1 cellular context compared by ENCODE assay signal in the genomic region with DNA sequence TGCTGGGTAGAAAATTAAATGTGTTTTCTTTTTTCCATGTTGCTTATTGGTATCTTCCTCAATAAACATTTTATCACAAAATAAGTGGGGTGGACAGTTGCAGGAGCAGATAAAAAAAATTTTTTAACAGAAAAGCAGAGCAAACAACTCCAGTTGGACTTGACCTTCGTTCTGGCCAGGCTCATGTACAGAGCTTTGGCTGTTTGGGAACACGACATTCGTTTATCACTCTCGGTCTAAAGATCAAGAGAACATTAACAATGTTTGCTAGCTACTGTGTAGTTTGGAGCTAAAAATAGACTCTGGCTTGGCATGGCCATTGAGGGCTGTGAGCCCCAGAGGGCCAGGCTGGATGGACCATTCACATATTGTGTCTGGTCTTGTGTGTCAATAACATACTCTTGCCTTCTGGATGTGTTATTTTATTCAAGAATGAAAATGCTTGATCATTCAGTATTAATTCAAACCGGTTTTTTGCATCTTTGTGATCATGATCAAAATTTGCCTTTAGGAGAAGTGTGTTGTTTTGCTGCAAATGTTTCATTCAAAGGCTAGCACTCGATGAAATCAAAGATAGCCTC.
A peak's percentile ranks its signal among the peaks of the same experiment; 100 is the strongest.
TF ChIP-seq lines count a peak whose summit lies in the region.

No MANE protein-coding gene starts in this region.

TF ChIP-seq in HepG2, 621 proteins besides CTCF, POLR2A, EP300 and RAD21 (continued from another document and continues in another):
- TF ChIP-seq IRX3 (CRISPR knock-in tag; IDR thresholded peaks at IDR 0.05; ENCODE audit: borderline replicate concordance, low read depth) (no peak), MLLT10 (CRISPR knock-in tag; IDR thresholded peaks at IDR 0.05) (no peak), SRSF4 (IDR thresholded peaks at IDR 0.05; ENCODE audit: low read depth, low read length, poor library complexity, severe bottlenecking) (no peak), ZNF674 (CRISPR knock-in tag; IDR thresholded peaks at IDR 0.05; ENCODE audit: low read depth) (no peak), KLF11 (CRISPR knock-in tag; IDR thresholded peaks at IDR 0.05) (peak; percentile 59), SAP130 (CRISPR knock-in tag; IDR thresholded peaks at IDR 0.05; ENCODE audit: low read depth) (peak; percentile 95), KLF6 (CRISPR knock-in tag; IDR thresholded peaks at IDR 0.05) (0 out of 2 replicates have a peak, but pooled peaks have one; percentile 36), ZFAT (CRISPR knock-in tag; conservative IDR thresholded peaks at IDR 0.05) (no peak), ZNF562 (CRISPR knock-in tag; IDR thresholded peaks at IDR 0.05; ENCODE audit: borderline replicate concordance) (no peak), NRL (CRISPR knock-in tag; IDR thresholded peaks at IDR 0.05; ENCODE audit: borderline replicate concordance) (no peak), EHMT2 (IDR thresholded peaks at IDR 0.05; ENCODE audit: borderline replicate concordance, low read depth, low read length) (peak; percentile 74; the same call in 1 of the 2 replicates), REL (CRISPR knock-in tag; conservative IDR thresholded peaks at IDR 0.05) (no peak), SAFB2 (CRISPR knock-in tag; IDR thresholded peaks at IDR 0.05; ENCODE audit: borderline replicate concordance, low read depth) (no peak; the same call in 1 of the 2 replicates), RAD51 (IDR thresholded peaks at IDR 0.05; ENCODE audit: borderline replicate concordance) (no peak), PHF5A (CRISPR knock-in tag; IDR thresholded peaks at IDR 0.05; ENCODE audit: low read depth, unreplicated experiment) (peak; percentile 79), KLF16 (CRISPR knock-in tag; IDR thresholded peaks at IDR 0.05) (peak in 1 of 2 experiments; percentile 97; a peak in 2 of 4 replicates), ZNF703 (CRISPR knock-in tag; IDR thresholded peaks at IDR 0.05; ENCODE audit: borderline replicate concordance) (no peak), NFIB (CRISPR knock-in tag; IDR thresholded peaks at IDR 0.05; ENCODE audit: borderline replicate concordance) (no peak), CHD4 (IDR thresholded peaks at IDR 0.05; ENCODE audit: borderline replicate concordance, low read length) (peak; percentile 94; the same call in 1 of the 2 replicates), ZNF264 (CRISPR knock-in tag; IDR thresholded peaks at IDR 0.05) (peak; percentile 65; the same call in 1 of the 2 replicates), ZNF607 (CRISPR knock-in tag; IDR thresholded peaks at IDR 0.05; ENCODE audit: borderline replicate concordance) (peak; percentile 63; the same call in 1 of the 2 replicates), SPEN (CRISPR knock-in tag; IDR thresholded peaks at IDR 0.05; ENCODE audit: low read depth) (peak; percentile 79; the same call in 1 of the 2 replicates), HNF4G (IDR thresholded peaks at IDR 0.05; ENCODE audit: borderline replicate concordance, low read depth, low read length) (peak; percentile 90), HNF4G (CRISPR knock-in tag; IDR thresholded peaks at IDR 0.05; ENCODE audit: borderline replicate concordance, low read depth) (peak; percentile 86; the same call in 1 of the 2 replicates), POLR2AphosphoS2 (IDR thresholded peaks at IDR 0.05; ENCODE audit: low read depth, low read length) (no peak), ZNF354B (CRISPR knock-in tag; IDR thresholded peaks at IDR 0.05) (no peak), RFX5 (IDR thresholded peaks at IDR 0.05; ENCODE audit: low read depth, low read length) (no peak), KAT8 (CRISPR knock-in tag; IDR thresholded peaks at IDR 0.05) (peak; percentile 91), TOPORS (CRISPR knock-in tag; IDR thresholded peaks at IDR 0.05) (peak; percentile 15; the same call in 1 of the 2 replicates), TBP (CRISPR knock-in tag; IDR thresholded peaks at IDR 0.05) (no peak), ZNF883 (CRISPR knock-in tag; IDR thresholded peaks at IDR 0.05; ENCODE audit: not compliant biosample characterization) (no peak), KDM5A (IDR thresholded peaks at IDR 0.05; ENCODE audit: borderline replicate concordance, low read length) (no peak; the same call in 1 of the 2 replicates), ARHGAP35 (CRISPR knock-in tag; IDR thresholded peaks at IDR 0.05; ENCODE audit: borderline replicate concordance) (no peak), RFX3 (CRISPR knock-in tag; IDR thresholded peaks at IDR 0.05) (no peak), IRF2 (CRISPR knock-in tag; IDR thresholded peaks at IDR 0.05) (peak; percentile 95), ZNF143 (CRISPR knock-in tag; IDR thresholded peaks at IDR 0.05) (no peak), MTF2 (CRISPR knock-in tag; IDR thresholded peaks at IDR 0.05; ENCODE audit: borderline replicate concordance) (no peak), THAP11 (CRISPR knock-in tag; IDR thresholded peaks at IDR 0.05) (peak; percentile 76), TGIF2 (CRISPR knock-in tag; IDR thresholded peaks at IDR 0.05) (peak; percentile 64; the same call in 1 of the 2 replicates), ZNF772 (CRISPR knock-in tag; IDR thresholded peaks at IDR 0.05) (no peak; the same call in 1 of the 2 replicates), ZNF746 (CRISPR knock-in tag; IDR thresholded peaks at IDR 0.05) (no peak)
- TF ChIP-seq, protein P1, sequence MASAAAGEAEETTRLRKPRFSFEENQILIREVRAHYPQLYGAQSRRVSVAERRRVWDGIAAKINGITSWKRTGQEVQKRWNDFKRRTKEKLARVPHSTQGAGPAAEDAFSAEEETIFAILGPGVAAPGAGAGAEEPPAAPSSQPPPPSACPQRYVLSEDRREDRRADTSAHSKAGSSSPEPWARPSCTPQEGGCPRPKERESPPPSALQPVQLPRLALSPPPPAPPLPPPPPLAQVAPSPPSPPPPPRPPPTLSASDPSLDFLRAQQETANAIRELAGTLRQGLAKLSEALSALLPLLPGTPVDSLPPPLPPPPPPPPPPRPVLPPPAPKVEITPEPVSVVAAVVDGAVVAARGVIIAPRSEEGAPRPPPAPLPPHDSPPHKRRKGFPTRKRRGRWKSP (CRISPR knock-in tag; IDR thresholded peaks at IDR 0.05): no peak; the same call in 1 of the 2 replicates
- TF ChIP-seq, protein P2, sequence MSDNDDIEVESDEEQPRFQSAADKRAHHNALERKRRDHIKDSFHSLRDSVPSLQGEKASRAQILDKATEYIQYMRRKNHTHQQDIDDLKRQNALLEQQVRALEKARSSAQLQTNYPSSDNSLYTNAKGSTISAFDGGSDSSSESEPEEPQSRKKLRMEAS (IDR thresholded peaks at IDR 0.05): peak; percentile 66; the same call in 1 of the 2 replicates
- TF ChIP-seq, protein P3, sequence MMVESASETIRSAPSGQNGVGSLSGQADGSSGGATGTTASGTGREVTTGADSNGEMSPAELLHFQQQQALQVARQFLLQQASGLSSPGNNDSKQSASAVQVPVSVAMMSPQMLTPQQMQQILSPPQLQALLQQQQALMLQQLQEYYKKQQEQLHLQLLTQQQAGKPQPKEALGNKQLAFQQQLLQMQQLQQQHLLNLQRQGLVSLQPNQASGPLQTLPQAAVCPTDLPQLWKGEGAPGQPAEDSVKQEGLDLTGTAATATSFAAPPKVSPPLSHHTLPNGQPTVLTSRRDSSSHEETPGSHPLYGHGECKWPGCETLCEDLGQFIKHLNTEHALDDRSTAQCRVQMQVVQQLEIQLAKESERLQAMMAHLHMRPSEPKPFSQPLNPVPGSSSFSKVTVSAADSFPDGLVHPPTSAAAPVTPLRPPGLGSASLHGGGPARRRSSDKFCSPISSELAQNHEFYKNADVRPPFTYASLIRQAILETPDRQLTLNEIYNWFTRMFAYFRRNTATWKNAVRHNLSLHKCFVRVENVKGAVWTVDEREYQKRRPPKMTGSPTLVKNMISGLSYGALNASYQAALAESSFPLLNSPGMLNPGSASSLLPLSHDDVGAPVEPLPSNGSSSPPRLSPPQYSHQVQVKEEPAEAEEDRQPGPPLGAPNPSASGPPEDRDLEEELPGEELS (CRISPR knock-in tag; IDR thresholded peaks at IDR 0.05): peak; percentile 98
- TF ChIP-seq, protein P4, sequence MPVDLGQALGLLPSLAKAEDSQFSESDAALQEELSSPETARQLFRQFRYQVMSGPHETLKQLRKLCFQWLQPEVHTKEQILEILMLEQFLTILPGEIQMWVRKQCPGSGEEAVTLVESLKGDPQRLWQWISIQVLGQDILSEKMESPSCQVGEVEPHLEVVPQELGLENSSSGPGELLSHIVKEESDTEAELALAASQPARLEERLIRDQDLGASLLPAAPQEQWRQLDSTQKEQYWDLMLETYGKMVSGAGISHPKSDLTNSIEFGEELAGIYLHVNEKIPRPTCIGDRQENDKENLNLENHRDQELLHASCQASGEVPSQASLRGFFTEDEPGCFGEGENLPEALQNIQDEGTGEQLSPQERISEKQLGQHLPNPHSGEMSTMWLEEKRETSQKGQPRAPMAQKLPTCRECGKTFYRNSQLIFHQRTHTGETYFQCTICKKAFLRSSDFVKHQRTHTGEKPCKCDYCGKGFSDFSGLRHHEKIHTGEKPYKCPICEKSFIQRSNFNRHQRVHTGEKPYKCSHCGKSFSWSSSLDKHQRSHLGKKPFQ (CRISPR knock-in tag; IDR thresholded peaks at IDR 0.05; ENCODE audit: insufficient replicate concordance): no peak
- TF ChIP-seq, protein P5, sequence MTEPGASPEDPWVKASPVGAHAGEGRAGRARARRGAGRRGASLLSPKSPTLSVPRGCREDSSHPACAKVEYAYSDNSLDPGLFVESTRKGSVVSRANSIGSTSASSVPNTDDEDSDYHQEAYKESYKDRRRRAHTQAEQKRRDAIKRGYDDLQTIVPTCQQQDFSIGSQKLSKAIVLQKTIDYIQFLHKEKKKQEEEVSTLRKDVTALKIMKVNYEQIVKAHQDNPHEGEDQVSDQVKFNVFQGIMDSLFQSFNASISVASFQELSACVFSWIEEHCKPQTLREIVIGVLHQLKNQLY (CRISPR knock-in tag; IDR thresholded peaks at IDR 0.05): peak; percentile 96
- TF ChIP-seq, protein P6, sequence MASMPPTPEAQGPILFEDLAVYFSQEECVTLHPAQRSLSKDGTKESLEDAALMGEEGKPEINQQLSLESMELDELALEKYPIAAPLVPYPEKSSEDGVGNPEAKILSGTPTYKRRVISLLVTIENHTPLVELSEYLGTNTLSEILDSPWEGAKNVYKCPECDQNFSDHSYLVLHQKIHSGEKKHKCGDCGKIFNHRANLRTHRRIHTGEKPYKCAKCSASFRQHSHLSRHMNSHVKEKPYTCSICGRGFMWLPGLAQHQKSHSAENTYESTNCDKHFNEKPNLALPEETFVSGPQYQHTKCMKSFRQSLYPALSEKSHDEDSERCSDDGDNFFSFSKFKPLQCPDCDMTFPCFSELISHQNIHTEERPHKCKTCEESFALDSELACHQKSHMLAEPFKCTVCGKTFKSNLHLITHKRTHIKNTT (CRISPR knock-in tag; IDR thresholded peaks at IDR 0.05): no peak
- TF ChIP-seq, protein P7, sequence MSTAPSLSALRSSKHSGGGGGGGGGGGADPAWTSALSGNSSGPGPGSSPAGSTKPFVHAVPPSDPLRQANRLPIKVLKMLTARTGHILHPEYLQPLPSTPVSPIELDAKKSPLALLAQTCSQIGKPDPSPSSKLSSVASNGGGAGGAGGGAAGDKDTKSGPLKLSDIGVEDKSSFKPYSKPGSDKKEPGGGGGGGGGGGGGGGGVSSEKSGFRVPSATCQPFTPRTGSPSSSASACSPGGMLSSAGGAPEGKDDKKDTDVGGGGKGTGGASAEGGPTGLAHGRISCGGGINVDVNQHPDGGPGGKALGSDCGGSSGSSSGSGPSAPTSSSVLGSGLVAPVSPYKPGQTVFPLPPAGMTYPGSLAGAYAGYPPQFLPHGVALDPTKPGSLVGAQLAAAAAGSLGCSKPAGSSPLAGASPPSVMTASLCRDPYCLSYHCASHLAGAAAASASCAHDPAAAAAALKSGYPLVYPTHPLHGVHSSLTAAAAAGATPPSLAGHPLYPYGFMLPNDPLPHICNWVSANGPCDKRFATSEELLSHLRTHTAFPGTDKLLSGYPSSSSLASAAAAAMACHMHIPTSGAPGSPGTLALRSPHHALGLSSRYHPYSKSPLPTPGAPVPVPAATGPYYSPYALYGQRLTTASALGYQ (CRISPR knock-in tag; IDR thresholded peaks at IDR 0.05): peak; percentile 96
- TF ChIP-seq, protein P8, sequence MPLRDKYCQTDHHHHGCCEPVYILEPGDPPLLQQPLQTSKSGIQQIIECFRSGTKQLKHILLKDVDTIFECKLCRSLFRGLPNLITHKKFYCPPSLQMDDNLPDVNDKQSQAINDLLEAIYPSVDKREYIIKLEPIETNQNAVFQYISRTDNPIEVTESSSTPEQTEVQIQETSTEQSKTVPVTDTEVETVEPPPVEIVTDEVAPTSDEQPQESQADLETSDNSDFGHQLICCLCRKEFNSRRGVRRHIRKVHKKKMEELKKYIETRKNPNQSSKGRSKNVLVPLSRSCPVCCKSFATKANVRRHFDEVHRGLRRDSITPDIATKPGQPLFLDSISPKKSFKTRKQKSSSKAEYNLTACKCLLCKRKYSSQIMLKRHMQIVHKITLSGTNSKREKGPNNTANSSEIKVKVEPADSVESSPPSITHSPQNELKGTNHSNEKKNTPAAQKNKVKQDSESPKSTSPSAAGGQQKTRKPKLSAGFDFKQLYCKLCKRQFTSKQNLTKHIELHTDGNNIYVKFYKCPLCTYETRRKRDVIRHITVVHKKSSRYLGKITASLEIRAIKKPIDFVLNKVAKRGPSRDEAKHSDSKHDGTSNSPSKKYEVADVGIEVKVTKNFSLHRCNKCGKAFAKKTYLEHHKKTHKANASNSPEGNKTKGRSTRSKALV (CRISPR knock-in tag; IDR thresholded peaks at IDR 0.05): no peak
- TF ChIP-seq, protein P9, sequence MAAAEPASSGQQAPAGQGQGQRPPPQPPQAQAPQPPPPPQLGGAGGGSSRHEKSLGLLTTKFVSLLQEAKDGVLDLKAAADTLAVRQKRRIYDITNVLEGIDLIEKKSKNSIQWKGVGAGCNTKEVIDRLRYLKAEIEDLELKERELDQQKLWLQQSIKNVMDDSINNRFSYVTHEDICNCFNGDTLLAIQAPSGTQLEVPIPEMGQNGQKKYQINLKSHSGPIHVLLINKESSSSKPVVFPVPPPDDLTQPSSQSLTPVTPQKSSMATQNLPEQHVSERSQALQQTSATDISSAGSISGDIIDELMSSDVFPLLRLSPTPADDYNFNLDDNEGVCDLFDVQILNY (CRISPR knock-in tag; conservative IDR thresholded peaks at IDR 0.05): no peak
- TF ChIP-seq, protein P10, sequence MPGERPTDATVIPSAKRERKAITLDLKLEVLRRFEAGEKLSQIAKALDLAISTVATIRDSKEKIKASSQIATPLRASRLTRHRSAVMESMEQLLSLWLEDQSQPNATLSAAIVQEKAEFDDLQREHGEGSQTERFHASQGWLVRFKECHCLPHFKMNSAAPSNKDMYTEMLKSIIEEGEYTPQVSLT (CRISPR knock-in tag; IDR thresholded peaks at IDR 0.05; ENCODE audit: borderline replicate concordance, low read depth): no peak
- TF ChIP-seq, protein P11, sequence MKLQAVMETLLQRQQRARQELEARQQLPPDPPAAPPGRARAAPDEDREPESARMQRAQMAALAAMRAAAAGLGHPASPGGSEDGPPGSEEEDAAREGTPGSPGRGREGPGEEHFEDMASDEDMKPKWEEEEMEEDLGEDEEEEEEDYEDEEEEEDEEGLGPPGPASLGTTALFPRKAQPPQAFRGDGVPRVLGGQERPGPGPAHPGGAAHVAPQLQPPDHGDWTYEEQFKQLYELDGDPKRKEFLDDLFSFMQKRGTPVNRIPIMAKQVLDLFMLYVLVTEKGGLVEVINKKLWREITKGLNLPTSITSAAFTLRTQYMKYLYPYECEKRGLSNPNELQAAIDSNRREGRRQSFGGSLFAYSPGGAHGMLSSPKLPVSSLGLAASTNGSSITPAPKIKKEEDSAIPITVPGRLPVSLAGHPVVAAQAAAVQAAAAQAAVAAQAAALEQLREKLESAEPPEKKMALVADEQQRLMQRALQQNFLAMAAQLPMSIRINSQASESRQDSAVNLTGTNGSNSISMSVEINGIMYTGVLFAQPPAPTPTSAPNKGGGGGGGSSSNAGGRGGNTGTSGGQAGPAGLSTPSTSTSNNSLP (IDR thresholded peaks at IDR 0.05; ENCODE audit: low read depth, low read length): peak; percentile 94
